9 cellular contexts compared by ENCODE assay signal in the genomic region with DNA sequence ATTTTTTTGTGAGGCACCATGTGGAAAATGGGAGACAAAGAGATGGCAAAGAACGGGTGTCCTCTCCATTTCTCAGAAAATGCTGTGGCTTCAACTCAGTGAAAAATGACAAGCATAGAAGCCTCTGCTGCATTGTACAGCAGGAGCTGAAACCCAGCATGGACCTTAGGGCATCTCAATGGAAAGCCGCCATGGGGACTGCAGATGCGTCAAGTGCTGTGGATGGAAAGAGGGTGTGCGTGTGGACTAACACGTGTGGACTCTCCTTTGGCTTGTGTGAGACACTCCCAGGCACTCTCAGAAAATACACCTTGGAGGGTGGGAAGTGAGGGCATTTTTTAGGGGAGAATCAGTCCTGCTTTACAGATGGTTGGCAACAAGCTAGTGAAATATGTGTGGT. TPM values are rescaled to one million over a fixed set of nuclear protein-coding genes. Genes with fewer than 3 reads are reported as not detected.
A peak's percentile ranks its signal among the peaks of the same experiment; 100 is the strongest.
DNase-seq lines count a peak whose midpoint lies in the region; ATAC-seq and TF ChIP-seq lines count a peak whose summit lies in the region.
"Had no signal": no experiment of that assay in that cellular context is flagged by ENCODE, and none has a peak within 500 bp of the region (broad histone marks: within the 10 kb centered on the region; RNA-seq: fewer than 3 reads in every experiment).

No MANE protein-coding gene starts in this region.

- H3K79me1 ChIP-seq in IMR-90 (ENCODE audit: low read depth in 1 of 2, low read length in 2 of 2): peaks cover 0 to 32% of the 10 kb centered on the region in 2 experiments; a peak in 2 of 4 replicates

- no TSS peak for BruUV-seq in IMR-90 (replicated peaks; lab: Mats Ljungman, UMichigan)

- POLR2A ChIA-PET in AG04450 (lab: Yijun Ruan, JAX): no interaction called here
- POLR2A ChIA-PET in IMR-90 (lab: Charles Lee; ENCODE audit: unreplicated experiment): interaction anchor here (1.2 kb wide), 1 partner anchor 9 kb away, joined by 3 read pairs; no protein-coding TSS in a partner anchor

- intact Hi-C loops in IMR-90 (cut with micrococcal nuclease): no loop called here
- intact Hi-C loops in natural killer cell (cut with micrococcal nuclease): loop anchor here (1.0 to 5.0 kb wide), 3 partner anchors 11 to 1113 kb away; a partner anchor contains a TSS

- H3K4me2 ChIP-seq in IMR-90 (ENCODE audit: low read depth, low read length): no peak overlapping the region

- H3K27me3 Mint-ChIP-seq in chondrocyte (ENCODE audit: low read depth): no peaks in the 10 kb centered on the region
- no peaks in the 10 kb centered on the region for H3K27me3 Mint-ChIP-seq in natural killer cell (ENCODE audit: low read depth in 2 of 2)
- no peaks in the 10 kb centered on the region for H3K27me3 Mint-ChIP-seq in mesothelial cell of epicardium (ENCODE audit: low read depth)

- H3K9me1 ChIP-seq in IMR-90 (ENCODE audit: insufficient read depth, low read length): peaks cover 11% of the 10 kb centered on the region

- H4K8ac ChIP-seq in IMR-90 (ENCODE audit: low read depth in 2 of 2, low read length in 2 of 2): peak overlapping the region; percentile 72 to 97

- TF ChIP-seq CTCF in AG04450 (IDR thresholded peaks at IDR 0.05; ENCODE audit: low read depth, low read length): no peak
- no peak for TF ChIP-seq CTCF in IMR-90 (conservative IDR thresholded peaks at IDR 0.05; ENCODE audit: low read depth, low read length)
- TF ChIP-seq CTCF in chondrocyte (IDR thresholded peaks at IDR 0.05): no peak
- no peak for TF ChIP-seq CTCF in natural killer cell (IDR thresholded peaks at IDR 0.05)
- no peak for TF ChIP-seq CTCF in mesothelial cell of epicardium (IDR thresholded peaks at IDR 0.05; ENCODE audit: unreplicated experiment)

- H3K4me3 ChIP-seq in AG04450 (ENCODE audit: low read depth, low read length) (no peak overlapping the region), IMR-90 (ENCODE audit: insufficient read depth, low read depth, low read length) (no peak overlapping the region)

- peak overlapping the region; percentile 92 for H4K91ac ChIP-seq in IMR-90 (ENCODE audit: insufficient read depth, low read depth, low read length)

- H2AFZ ChIP-seq in IMR-90 (replicated peaks; ENCODE audit: low read length, poor library complexity): peak overlapping the region; percentile 6

- no peak overlapping the region for H3K4me3 Mint-ChIP-seq in chondrocyte (ENCODE audit: unreplicated experiment)
- peak overlapping the region; percentile 99 for H3K4me3 Mint-ChIP-seq in natural killer cell
- H3K4me3 Mint-ChIP-seq in mesothelial cell of epicardium: no peak overlapping the region

- dilution Hi-C loops in IMR-90 (cut with HindIII; ENCODE audit: low sequenced_read_pairs, unreplicated experiment): no loop called here

- peak overlapping the region; percentile 80 for H3K18ac ChIP-seq in IMR-90 (ENCODE audit: low read depth, low read length)

- H2BK20ac ChIP-seq in IMR-90 (ENCODE audit: low read depth, low read length): peak overlapping the region; percentile 94

- H3K27ac ChIP-seq in AG04450 (ENCODE audit: low read depth, low read length) (peak overlapping the region; percentile 100), IMR-90 (ENCODE audit: insufficient read depth, low read length) (peak overlapping the region; percentile 95)

- peak overlapping the region; percentile 95 for H3K27ac Mint-ChIP-seq in chondrocyte (ENCODE audit: unreplicated experiment)
- peak overlapping the region; percentile 81 to 92 for H3K27ac Mint-ChIP-seq in natural killer cell
- H3K27ac Mint-ChIP-seq in mesothelial cell of epicardium: no peak overlapping the region

- H3K9me3 Mint-ChIP-seq in chondrocyte (ENCODE audit: low read depth) (no peaks in the 10 kb centered on the region), natural killer cell (no peaks in the 10 kb centered on the region), mesothelial cell of epicardium (no peaks in the 10 kb centered on the region)

- H4K20me1 ChIP-seq in IMR-90 (ENCODE audit: insufficient read depth, low read length): peaks cover 14% of the 10 kb centered on the region; the same call in 1 of the 2 replicates

- CTCF ChIA-PET in AG04450 (lab: Charles Lee) (interaction anchor here (1.6 kb wide), 1 partner anchor 22 kb away, joined by 8 read pairs; no protein-coding TSS in a partner anchor), IMR-90 (lab: Yijun Ruan, JAX) (no interaction called here)

- peak overlapping the region; percentile 64 for H4K5ac ChIP-seq in IMR-90 (ENCODE audit: low read depth, low read length)

- H3K36me3 ChIP-seq in IMR-90 (ENCODE audit: control insufficient read depth, insufficient read depth, low read length): no peaks in the 10 kb centered on the region

- H3K9me3 ChIP-seq in AG04450 (ENCODE audit: control insufficient read depth, insufficient read depth, low read length) (no peaks in the 10 kb centered on the region; the same call in 1 of the 2 replicates), IMR-90 (ENCODE audit: control insufficient read depth, insufficient read depth, low read length) (no peaks in the 10 kb centered on the region)

- no peak for TF ChIP-seq RAD21 in IMR-90 (IDR thresholded peaks at IDR 0.05; ENCODE audit: low read length)

- peak overlapping the region; percentile 33 for H2AK9ac ChIP-seq in IMR-90 (replicated peaks; ENCODE audit: low read depth, low read length, poor library complexity)

- in situ Hi-C loops in IMR-90 (cut with MboI; ENCODE audit: low sequenced_read_pairs): loop anchor here (5.0 kb wide), 1 partner anchor 37 kb away; no protein-coding TSS in a partner anchor

- H2BK120ac ChIP-seq in IMR-90 (ENCODE audit: low read depth, low read length): peak overlapping the region; percentile 94

- H3K4me1 Mint-ChIP-seq in chondrocyte (ENCODE audit: low read depth) (peaks cover 32% of the 10 kb centered on the region), natural killer cell (peaks cover 57 to 58% of the 10 kb centered on the region in 2 donors), mesothelial cell of epicardium (peaks cover 32% of the 10 kb centered on the region)

- peak overlapping the region; percentile 91 for H3K14ac ChIP-seq in IMR-90 (replicated peaks; ENCODE audit: low read depth, low read length)

- 100% methylated on average over 1 of the region's 5 CpGs; no CpG with 5 or more reads in 1 of the 2 experiments for WGBS in IMR-90 (ENCODE audit: extremely low coverage in 2 of 2, insufficient read length in 1 of 2), 2 experiments

- H3K23ac ChIP-seq in IMR-90 (ENCODE audit: low read depth, low read length): no peak overlapping the region

- peak overlapping the region; percentile 93 for H2AK5ac ChIP-seq in IMR-90 (ENCODE audit: low read depth, low read length)

- H3K56ac ChIP-seq in IMR-90 (ENCODE audit: extremely low read depth, insufficient read depth, low read length): 0 out of 2 replicates have a peak overlapping the region, but pooled peaks have one; percentile 5

- peak overlapping the region; percentile 92 for H3K4ac ChIP-seq in IMR-90 (ENCODE audit: low read depth, low read length)

- DNase-seq in AG04450 (ENCODE audit: low read depth, low spot score): no peak
- DNase-seq in IMR-90: no peak
- DNase-seq in chondrocyte (ENCODE audit: low spot score): no peak
- DNase-seq in natural killer cell: no peak
- no peak for DNase-seq in mesothelial cell of epicardium (ENCODE audit: low spot score in 2 of 2, unreplicated experiment in 2 of 2)
- no peak for DNase-seq in SIG-M5 treated with dmso at 0.1 percent for 504 hours (lab: John Stamatoyannopoulos, UW; ENCODE audit: unreplicated experiment)
- DNase-seq in islet precursor cell: no peak
- DNase-seq: NCI-H226 had no signal

- ATAC-seq in IMR-90 (ENCODE audit: low read depth): no peak
- peak in 1 of 3 donors; percentile 11 for ATAC-seq in natural killer cell
- no peak for ATAC-seq in GM21529 (IDR thresholded peaks at IDR 0.05; ENCODE audit: unreplicated experiment)

- peak overlapping the region; percentile 97; the same call in 2 of the 3 replicates for H2BK15ac ChIP-seq in IMR-90 (ENCODE audit: low read depth, low read length)

- H3K9ac ChIP-seq in IMR-90 (ENCODE audit: low read depth, low read length): no peak overlapping the region

- H2BK5ac ChIP-seq in IMR-90 (ENCODE audit: low read depth, low read length, poor library complexity, severe bottlenecking): peak overlapping the region; percentile 92

- TF ChIP-seq POLR2A in IMR-90 (IDR thresholded peaks at IDR 0.05; ENCODE audit: low read depth, low read length): no peak

- H3K4me1 ChIP-seq in IMR-90 (ENCODE audit: control insufficient read depth, insufficient read depth, low read length): peaks cover 16% of the 10 kb centered on the region

- H3K36me3 Mint-ChIP-seq in chondrocyte (ENCODE audit: low read depth) (no peaks in the 10 kb centered on the region), natural killer cell (no peaks in the 10 kb centered on the region), mesothelial cell of epicardium (no peaks in the 10 kb centered on the region)

- H3K27me3 ChIP-seq in AG04450 (ENCODE audit: control insufficient read depth, insufficient read depth, low read length): no peaks in the 10 kb centered on the region
- H3K27me3 ChIP-seq in IMR-90 (ENCODE audit: control insufficient read depth, insufficient read depth, low read length): no peaks in the 10 kb centered on the region

TF ChIP-seq in IMR-90, 13 proteins besides CTCF, POLR2A, EP300 and RAD21 (continues in another document):
- TF ChIP-seq CEBPB (IDR thresholded peaks at IDR 0.05; ENCODE audit: low read depth, low read length) (no peak), CHD1 (IDR thresholded peaks at IDR 0.05; ENCODE audit: low read depth, low read length) (no peak), NFE2L2 (IDR thresholded peaks at IDR 0.05; ENCODE audit: low read depth, low read length) (no peak), MAFK (IDR thresholded peaks at IDR 0.05; ENCODE audit: low read depth, low read length) (no peak), SMC3 (IDR thresholded peaks at IDR 0.05; ENCODE audit: low read depth, low read length) (no peak), FOS (IDR thresholded peaks at IDR 0.05; ENCODE audit: low read depth, low read length) (no peak), MAZ (IDR thresholded peaks at IDR 0.05; ENCODE audit: borderline replicate concordance, low read depth, low read length) (no peak), BHLHE40 (IDR thresholded peaks at IDR 0.05; ENCODE audit: low read depth, low read length) (no peak)

RNA-seq across cellular contexts. Expression of a gene that starts 2.2 kb away (rescaled TPM):
- 233 and 306 TPM in 2 replicates for polyA plus RNA-seq in AG04450 (2011; rRNA removed)
- polyA minus RNA-seq in AG04450 (2011; rRNA and poly(A)+ RNA removed): 94.4 and 134 TPM in 2 replicates
- 142 and 145 TPM in 2 replicates for total RNA-seq in IMR-90 (2012; rRNA removed)
- polyA plus RNA-seq in IMR-90 (2012; rRNA removed): 193 and 277 TPM in 2 replicates
- polyA plus RNA-seq in IMR-90 (2012; cell fraction: cytosol; rRNA removed): 266 and 276 TPM in 2 replicates
- polyA plus RNA-seq in IMR-90 (2012; cell fraction: nucleus; rRNA removed; ENCODE audit: low replicate concordance): 92.8 and 245 TPM in 2 replicates
- 18.3 to 24.8 TPM (median 21.6 TPM) in 3 replicates for total RNA-seq in chondrocyte
- 100 to 1,000 TPM in 1 of 3 donors, 10 to 100 TPM in 2; 59.2 to 102 (median 62.5) TPM for total RNA-seq in natural killer cell
- total RNA-seq in mesothelial cell of epicardium: 14.8 to 19.8 TPM (median 17.9 TPM) in 3 replicates
